In the genomic region with DNA sequence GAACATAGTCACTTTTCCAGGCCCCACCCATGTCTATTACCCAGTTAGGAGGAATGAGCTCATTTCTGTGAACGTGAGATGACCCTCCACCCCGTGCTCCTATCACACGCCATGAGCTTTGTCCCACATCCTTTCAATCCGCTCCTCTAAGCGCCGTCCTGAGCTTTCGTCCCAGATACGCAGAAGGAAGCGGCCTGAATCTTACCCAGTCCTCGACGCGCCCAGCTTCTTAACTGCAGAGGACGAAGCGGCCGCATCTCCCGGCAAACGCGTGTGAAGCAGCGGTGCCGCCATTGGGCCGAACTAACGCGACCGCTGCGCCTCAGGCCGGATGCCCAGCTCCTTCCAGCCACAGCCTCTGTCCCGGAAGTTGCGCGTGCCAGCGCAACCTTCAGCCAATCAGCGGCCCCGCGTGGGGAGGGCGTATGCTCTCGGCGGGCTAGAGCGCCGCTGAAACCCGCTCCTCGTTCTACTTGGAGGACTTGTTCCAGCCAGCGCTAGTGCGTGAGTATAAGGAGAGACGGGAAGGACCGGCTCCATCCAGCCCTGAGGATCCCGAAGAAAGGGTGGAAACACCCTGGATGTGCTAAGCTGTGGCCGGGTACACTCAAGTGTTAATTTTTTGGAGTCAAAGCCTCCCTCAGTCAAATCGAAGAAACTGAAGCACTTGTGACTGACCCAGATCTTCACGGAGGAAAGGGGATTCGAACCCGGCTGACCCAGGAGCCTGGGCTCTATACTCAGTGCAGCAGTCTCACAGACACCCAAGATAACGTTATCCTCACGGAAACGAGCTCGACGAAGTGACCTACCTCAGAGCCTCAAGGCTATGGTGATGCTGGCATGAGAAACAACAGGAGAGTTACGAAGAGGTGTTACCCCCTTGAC, we compare ENCODE assay signal across 8 cellular contexts. TPM values are rescaled to one million over a fixed set of nuclear protein-coding genes. Genes with fewer than 3 reads are reported as not detected.
A peak's percentile ranks its signal among the peaks of the same experiment; 100 is the strongest.
DNase-seq lines count a peak whose midpoint lies in the region; FAIRE-seq and TF ChIP-seq lines count a peak whose summit lies in the region.
"Not testable (repeated sequence)": the region's sequence is repeated elsewhere in the genome, so short reads cannot be mapped to it uniquely, and the experiment has no call there.

A gene with protein sequence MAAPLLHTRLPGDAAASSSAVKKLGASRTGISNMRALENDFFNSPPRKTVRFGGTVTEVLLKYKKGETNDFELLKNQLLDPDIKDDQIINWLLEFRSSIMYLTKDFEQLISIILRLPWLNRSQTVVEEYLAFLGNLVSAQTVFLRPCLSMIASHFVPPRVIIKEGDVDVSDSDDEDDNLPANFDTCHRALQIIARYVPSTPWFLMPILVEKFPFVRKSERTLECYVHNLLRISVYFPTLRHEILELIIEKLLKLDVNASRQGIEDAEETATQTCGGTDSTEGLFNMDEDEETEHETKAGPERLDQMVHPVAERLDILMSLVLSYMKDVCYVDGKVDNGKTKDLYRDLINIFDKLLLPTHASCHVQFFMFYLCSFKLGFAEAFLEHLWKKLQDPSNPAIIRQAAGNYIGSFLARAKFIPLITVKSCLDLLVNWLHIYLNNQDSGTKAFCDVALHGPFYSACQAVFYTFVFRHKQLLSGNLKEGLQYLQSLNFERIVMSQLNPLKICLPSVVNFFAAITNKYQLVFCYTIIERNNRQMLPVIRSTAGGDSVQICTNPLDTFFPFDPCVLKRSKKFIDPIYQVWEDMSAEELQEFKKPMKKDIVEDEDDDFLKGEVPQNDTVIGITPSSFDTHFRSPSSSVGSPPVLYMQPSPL (minus strand): TSS at position 333 of the 888 bp plus-strand sequence. CDS start 39 bp downstream, at position 294.

- FAIRE-seq in frontal cortex (lab: Jason Lieb, UNC) = not testable (repeated sequence)

- not testable (repeated sequence) for H3K9me3 ChIP-seq in neutrophil

- peak within 1 kb of the TSS; percentile 65 for H3K27ac ChIP-seq in neutrophil

- peak within 1 kb of the TSS; percentile 67 for H3K4me3 ChIP-seq in HFF-Myc (replicated peaks; ENCODE audit: low read depth, low read length)
- peak within 1 kb of the TSS; percentile 63 to 75 for H3K4me3 ChIP-seq in neutrophil (ENCODE audit: low read depth in 1 of 2, low read length in 1 of 2)

- peak; percentile 65 for DNase-seq in GM04503 (ENCODE audit: low read depth)
- DNase-seq in HFF-Myc (ENCODE audit: extremely low read depth, low read depth) = peak; percentile 80
- peak; percentile 89 for DNase-seq in MV-4-11 (lab: John Stamatoyannopoulos, UW)
- peak; percentile 90 for DNase-seq in SK-MEL-5 (ENCODE audit: low read depth, low spot score)
- DNase-seq in activated naive CD4-positive, alpha-beta T cell treated with Interleukin-2 at 50 U/mL for 16 hours = peak; percentile 88
- DNase-seq in frontal cortex (ENCODE audit: low spot score in 2 of 2) = peak; percentile 63 to 75

- not testable (repeated sequence) for H3K27me3 ChIP-seq in neutrophil

- in situ Hi-C loops in SK-MEL-5 (cut with HindIII; ENCODE audit: low pct_unique_long_range_greater_than_20kb, low sequenced_read_pairs) = not testable (repeated sequence)

- not testable (repeated sequence) for TF ChIP-seq CTCF in HFF-Myc (IDR thresholded peaks at IDR 0.05; ENCODE audit: low read depth, low read length, missing control alignments); neutrophil (IDR thresholded peaks at IDR 0.05); subcutaneous adipose tissue (IDR thresholded peaks at IDR 0.05; ENCODE audit: low read depth)

- H3K4me1 ChIP-seq in neutrophil (ENCODE audit: control insufficient read depth in 1 of 2, insufficient read depth in 1 of 2, low read depth in 1 of 2, low read length in 1 of 2) = not testable (repeated sequence)

- H3K36me3 ChIP-seq in neutrophil = peaks cover 10% of the 10 kb centered on the region

RNA-seq across cellular contexts. Expression of the gene that starts here (rescaled TPM):
- total RNA-seq in SK-MEL-5 (2014; rRNA removed; shearing (Covaris generic)) = 52.7 and 52.8 TPM in 2 replicates
- polyA plus RNA-seq in SK-MEL-5 (2015; cell fraction: cytosol; rRNA removed) = 35.7 and 50.5 TPM in 2 replicates
- polyA plus RNA-seq in SK-MEL-5 (2015; cell fraction: nucleus; rRNA removed) = 41.5 and 50.7 TPM in 2 replicates
- total RNA-seq in frontal cortex (84.4 TPM), subcutaneous adipose tissue (10 to 100 TPM; 33.3 to 70.1 (median 42.2) TPM)

Comparison
In these comparisons a context has a peak if more than half of its experiments do, and no peak if none do; other contexts are left out.
1. Peak in every context shown above with its lines: DNase-seq, H3K4me3 ChIP-seq and H3K27ac ChIP-seq.